ENCODE assay signal across 8 cellular contexts in genomic region chr1:62962794-62963776, GRCh38.
DNase-seq lines count a peak whose midpoint lies in the region; ATAC-seq and TF ChIP-seq lines count a peak whose summit lies in the region.

No MANE protein-coding gene starts in this region.

- peaks cover 7 to 9% (median 8%) of the 10 kb centered on the region in 3 donors for H3K27me3 Mint-ChIP-seq in CD14-positive monocyte (ENCODE audit: low read depth in 3 of 3)

- ATAC-seq in GM18505 (IDR thresholded peaks at IDR 0.05; ENCODE audit: unreplicated experiment) (peak; percentile 57), SK-N-SH treated with all-trans-retinoic acid at 6 μM for 48 hours (peak; percentile 93), HG03457 (IDR thresholded peaks at IDR 0.05; ENCODE audit: unreplicated experiment) (no peak), GM18870 (IDR thresholded peaks at IDR 0.05; ENCODE audit: unreplicated experiment) (no peak)

- intact Hi-C loops in CD14-positive monocyte (cut with micrococcal nuclease), result no loop called here

- TF ChIP-seq CTCF in CD14-positive monocyte (IDR thresholded peaks at IDR 0.05), result peak; percentile 23
- peak; percentile 60 for TF ChIP-seq CTCF in fibroblast of pulmonary artery (IDR thresholded peaks at IDR 0.05; ENCODE audit: low read length, missing control alignments)
- peak; percentile 70 for TF ChIP-seq CTCF in retinal pigment epithelial cell (conservative IDR thresholded peaks at IDR 0.05; ENCODE audit: low read depth, low read length)

- H3K4me1 Mint-ChIP-seq in CD14-positive monocyte, result no peaks in the 10 kb centered on the region

- peak overlapping the region in 1 of 7 donors; percentile 31 for H3K27ac Mint-ChIP-seq in CD14-positive monocyte

- H3K4me3 ChIP-seq in fibroblast of pulmonary artery (replicated peaks; ENCODE audit: low read depth, low read length), result no peak overlapping the region
- no peak overlapping the region for H3K4me3 ChIP-seq in retinal pigment epithelial cell (ENCODE audit: low read length)

- H3K9me3 Mint-ChIP-seq in CD14-positive monocyte, result no peaks in the 10 kb centered on the region

- no peak for TF ChIP-seq POLR2A in GM18505 (IDR thresholded peaks at IDR 0.05; ENCODE audit: borderline replicate concordance, extremely low read depth, insufficient read depth, insufficient read length)

- DNase-seq in CD14-positive monocyte (ENCODE audit: low spot score) (no peak), HK-2 (ENCODE audit: unreplicated experiment) (peak; percentile 25), fibroblast of pulmonary artery (ENCODE audit: low read depth) (peak; percentile 65), retinal pigment epithelial cell (ENCODE audit: low read depth) (no peak)

- no peak overlapping the region for H3K4me3 Mint-ChIP-seq in CD14-positive monocyte

- no peaks in the 10 kb centered on the region for H3K36me3 Mint-ChIP-seq in CD14-positive monocyte

TF ChIP-seq in SK-N-SH treated with all-trans-retinoic acid at 6 μM for 48 hours, 23 proteins besides CTCF, POLR2A, EP300 and RAD21:
- TF ChIP-seq ISL1 (CRISPR knock-in tag; IDR thresholded peaks at IDR 0.05), result no peak
- TF ChIP-seq ZNF70 (CRISPR knock-in tag; IDR thresholded peaks at IDR 0.05), result 0 out of 2 replicates have a peak, but pooled peaks have one; percentile 12
- no peak for TF ChIP-seq TOX (CRISPR knock-in tag; IDR thresholded peaks at IDR 0.05; ENCODE audit: borderline replicate concordance)

Comparison
In these comparisons a context has a peak if more than half of its experiments do, and no peak if none do; other contexts are left out.
1. DNase-seq: peak in HK-2 (single experiment) and fibroblast of pulmonary artery (single experiment); none in CD14-positive monocyte (single experiment) and retinal pigment epithelial cell (single experiment).
2. ATAC-seq: peak in GM18505 (single experiment) and SK-N-SH treated with all-trans-retinoic acid at 6 μM for 48 hours (single experiment); none in HG03457 (single experiment) and GM18870 (single experiment).
3. Peak in every context shown above with its lines, with median percentiles within 50 percentile points of each other: CTCF ChIP-seq.